ENCODE assay signal across 8 cellular contexts in genomic region chr4:78938868-78939666, GRCh38. TPM values are rescaled to one million over a fixed set of nuclear protein-coding genes. Genes with fewer than 3 reads are reported as not detected.
DNase-seq lines count a peak whose midpoint lies in the region; ATAC-seq and TF ChIP-seq lines count a peak whose summit lies in the region.

PAQR3 (minus strand) TSS chr4:78939438; CDS start chr4:78939224, 214 bp downstream.

- no peaks in the 10 kb centered on the region for H3K9me3 Mint-ChIP-seq in immature natural killer cell

- TF ChIP-seq CTCF in AG04449 (IDR thresholded peaks at IDR 0.05; ENCODE audit: insufficient read depth, low read length, missing control alignments): no peak
- TF ChIP-seq CTCF in WERI-Rb-1 (IDR thresholded peaks at IDR 0.05; ENCODE audit: low read depth, low read length): no peak
- TF ChIP-seq CTCF in mammary epithelial cell (conservative IDR thresholded peaks at IDR 0.05 in 1 of 2, IDR thresholded peaks at IDR 0.05 in 1 of 2; ENCODE audit: extremely low read depth in 1 of 2, insufficient read depth in 1 of 2, low read depth in 1 of 2, low read length in 2 of 2): no peak
- no peak for TF ChIP-seq CTCF in spleen (IDR thresholded peaks at IDR 0.05 in 8 of 11, conservative IDR thresholded peaks at IDR 0.05 in 3 of 11)

- peak within 1 kb of the TSS; percentile 90 to 96 (median 93) for H3K4me3 Mint-ChIP-seq in immature natural killer cell

- peaks cover 18 to 36% of the 10 kb centered on the region in 2 donors for H3K4me1 Mint-ChIP-seq in immature natural killer cell

- H3K36me3 ChIP-seq in WERI-Rb-1 (peaks cover 22% of the 10 kb centered on the region), mammary epithelial cell (ENCODE audit: insufficient read depth, low read length) (no peaks in the 10 kb centered on the region), spleen (no peaks in the 10 kb centered on the region)

- intact Hi-C loops in mammary epithelial cell (cut with micrococcal nuclease): no loop called here
- intact Hi-C loops in spleen (cut with DNase I; ENCODE audit: low total_unique reads): no loop called here

- H3K27me3 ChIP-seq in WERI-Rb-1 (ENCODE audit: insufficient read depth, low read depth, severe bottlenecking) (no peaks in the 10 kb centered on the region), mammary epithelial cell (ENCODE audit: insufficient read depth, low read length) (no peaks in the 10 kb centered on the region), spleen (replicated peaks in 1 of 7) (no peaks in the 10 kb centered on the region)

- peak within 1 kb of the TSS; percentile 70 for H3K9ac ChIP-seq in mammary epithelial cell (ENCODE audit: insufficient read depth, low read length)

- H2AFZ ChIP-seq in mammary epithelial cell (ENCODE audit: low read depth, low read length): peak within 1 kb of the TSS; percentile 95

- no peak for DNase-seq in AG04449 (ENCODE audit: low read depth, low spot score)
- peak; percentile 66 for DNase-seq in NCI-H2171 (lab: John Stamatoyannopoulos, UW)
- DNase-seq in WERI-Rb-1: peak; percentile 85
- peak; percentile 81 for DNase-seq in mammary epithelial cell
- DNase-seq in immature natural killer cell: peak; percentile 81 to 85 (median 84)
- DNase-seq in spleen: peak; percentile 98

- no peaks in the 10 kb centered on the region for H3K36me3 Mint-ChIP-seq in immature natural killer cell

- H3K4me1 ChIP-seq in mammary epithelial cell (ENCODE audit: insufficient read depth, low read length): peaks cover 13% of the 10 kb centered on the region
- H3K4me1 ChIP-seq in spleen: peaks cover 6 to 36% (median 19%) of the 10 kb centered on the region in 6 donors

- H4K20me1 ChIP-seq in mammary epithelial cell (ENCODE audit: insufficient read depth, low read length): no peaks in the 10 kb centered on the region

- H3K27ac ChIP-seq in WERI-Rb-1: peak within 1 kb of the TSS; percentile 70
- peak within 1 kb of the TSS; percentile 72 for H3K27ac ChIP-seq in mammary epithelial cell (ENCODE audit: insufficient read depth, low read depth, low read length)
- H3K27ac ChIP-seq in spleen: peak within 1 kb of the TSS in 7 of 8 donors; percentile 65 to 84 (median 75)

- TF ChIP-seq POLR2A in spleen (IDR thresholded peaks at IDR 0.05): peak in 2 of 3 donors; percentile 36 to 59

- H3K4me2 ChIP-seq in mammary epithelial cell (ENCODE audit: insufficient read depth, low read depth, low read length): peak within 1 kb of the TSS; percentile 98

- 2% methylated on average over 21 of the region's 77 CpGs for WGBS in mammary epithelial cell (ENCODE audit: low coverage, missing lambda C conversion rate)
- WGBS in spleen, 5 donors: 0 to 1% (median 0%) methylated on average over 49 to 77 of the region's 77 CpGs

- in situ Hi-C loops in mammary epithelial cell (cut with MboI; ENCODE audit: low sequenced_read_pairs in 2 of 2): no loop called here

- POLR2A ChIA-PET in AG04449 (lab: Yijun Ruan, JAX): interaction anchor here (0.6 to 1.1 kb wide), 5 partner anchors 34 to 1299 kb away, joined by 3 read pairs; partner anchors contain the start of gene MRPL1

- CTCF ChIA-PET in AG04449 (lab: Yijun Ruan, JAX): interaction anchor here (1.0 to 2.7 kb wide), 7 partner anchors 12 to 295 kb away, joined by 3 to 18 read pairs (median 5); no protein-coding TSS in a partner anchor
- CTCF ChIA-PET in mammary epithelial cell (lab: Charles Lee; ENCODE audit: low non-redundant PET): no interaction called here

- peaks cover 0 to 4% (median 2%) of the 10 kb centered on the region in 3 donors for H3K27me3 Mint-ChIP-seq in immature natural killer cell (ENCODE audit: low read depth in 3 of 3)

- H3K4me3 ChIP-seq in AG04449 (ENCODE audit: low read depth, low read length) (peak within 1 kb of the TSS; percentile 93), WERI-Rb-1 (ENCODE audit: low read depth, low read length) (peak within 1 kb of the TSS; percentile 74), mammary epithelial cell (replicated peaks in 1 of 3; ENCODE audit: insufficient read depth in 1 of 3, low read depth in 2 of 3, low read length in 3 of 3) (peak within 1 kb of the TSS; percentile 70 to 90 (median 86)), spleen (peak within 1 kb of the TSS; percentile 66 to 89 (median 78))

- no TSS peak for BruUV-seq in mammary epithelial cell (replicated peaks; lab: Mats Ljungman, UMichigan)

- peak; percentile 98 for ATAC-seq in GM18867 (IDR thresholded peaks at IDR 0.05; ENCODE audit: unreplicated experiment)
- ATAC-seq in HG03095 (IDR thresholded peaks at IDR 0.05; ENCODE audit: unreplicated experiment): peak; percentile 98

- H3K9me3 ChIP-seq in WERI-Rb-1 (ENCODE audit: severe bottlenecking): no peaks in the 10 kb centered on the region
- no peaks in the 10 kb centered on the region for H3K9me3 ChIP-seq in mammary epithelial cell (replicated peaks; ENCODE audit: insufficient read depth, low read length)
- H3K9me3 ChIP-seq in spleen: no peaks in the 10 kb centered on the region

- peaks cover 31% of the 10 kb centered on the region for H3K79me2 ChIP-seq in mammary epithelial cell (ENCODE audit: insufficient read depth, low read length)

- dilution Hi-C loops in mammary epithelial cell (cut with HindIII; ENCODE audit: low sequenced_read_pairs): no loop called here

- peak within 1 kb of the TSS; percentile 77 to 94 (median 86) for H3K27ac Mint-ChIP-seq in immature natural killer cell

RNA-seq across cellular contexts. Expression of gene PAQR3, which starts in this region (rescaled TPM):
- total RNA-seq in mammary epithelial cell (10 to 100 TPM; 21.7 to 24.0 TPM), spleen (10 to 100 TPM in 3 of 7 donors, 1 to 10 TPM in 4; 7.1 to 14.5 (median 9.1) TPM)
- polyA plus RNA-seq in mammary epithelial cell (13.4 TPM), immature natural killer cell (1 to 10 TPM; 3.5 to 6.1 (median 5.9) TPM), spleen (1 to 10 TPM; 3.4 to 3.8 (median 3.7) TPM)
- 6.6 TPM for polyA minus RNA-seq in mammary epithelial cell
